Comparison of ENCODE assay signal across 1 cellular context in genomic region chr13:86907116-86907515, GRCh38.
TF ChIP-seq lines count a peak whose summit lies in the region.

No MANE protein-coding gene starts in this region.

TF ChIP-seq in IMR-90, 13 proteins besides CTCF, POLR2A, EP300 and RAD21:
- TF ChIP-seq USF2 (IDR thresholded peaks at IDR 0.05; ENCODE audit: low read depth, low read length): no peak
- TF ChIP-seq NFE2L2 (IDR thresholded peaks at IDR 0.05; ENCODE audit: low read depth, low read length): no peak
- TF ChIP-seq MAFK (IDR thresholded peaks at IDR 0.05; ENCODE audit: low read depth, low read length): no peak
- no peak for TF ChIP-seq BHLHE40 (IDR thresholded peaks at IDR 0.05; ENCODE audit: low read depth, low read length)
- TF ChIP-seq CHD1 (IDR thresholded peaks at IDR 0.05; ENCODE audit: low read depth, low read length): no peak
- no peak for TF ChIP-seq CEBPB (IDR thresholded peaks at IDR 0.05; ENCODE audit: low read depth, low read length)
- TF ChIP-seq SMC3 (IDR thresholded peaks at IDR 0.05; ENCODE audit: low read depth, low read length): no peak
- no peak for TF ChIP-seq FOS (IDR thresholded peaks at IDR 0.05; ENCODE audit: low read depth, low read length)
- TF ChIP-seq RFX5 (IDR thresholded peaks at IDR 0.05; ENCODE audit: low read depth, low read length): no peak
- TF ChIP-seq MAZ (IDR thresholded peaks at IDR 0.05; ENCODE audit: borderline replicate concordance, low read depth, low read length): no peak
- no peak for TF ChIP-seq RCOR1 (IDR thresholded peaks at IDR 0.05; ENCODE audit: insufficient replicate concordance, low read length)
- TF ChIP-seq MXI1 (IDR thresholded peaks at IDR 0.05; ENCODE audit: borderline replicate concordance, low read depth, low read length): no peak
- TF ChIP-seq ELK1 (IDR thresholded peaks at IDR 0.05; ENCODE audit: borderline replicate concordance, low read depth, low read length): no peak
